In the genomic region with DNA sequence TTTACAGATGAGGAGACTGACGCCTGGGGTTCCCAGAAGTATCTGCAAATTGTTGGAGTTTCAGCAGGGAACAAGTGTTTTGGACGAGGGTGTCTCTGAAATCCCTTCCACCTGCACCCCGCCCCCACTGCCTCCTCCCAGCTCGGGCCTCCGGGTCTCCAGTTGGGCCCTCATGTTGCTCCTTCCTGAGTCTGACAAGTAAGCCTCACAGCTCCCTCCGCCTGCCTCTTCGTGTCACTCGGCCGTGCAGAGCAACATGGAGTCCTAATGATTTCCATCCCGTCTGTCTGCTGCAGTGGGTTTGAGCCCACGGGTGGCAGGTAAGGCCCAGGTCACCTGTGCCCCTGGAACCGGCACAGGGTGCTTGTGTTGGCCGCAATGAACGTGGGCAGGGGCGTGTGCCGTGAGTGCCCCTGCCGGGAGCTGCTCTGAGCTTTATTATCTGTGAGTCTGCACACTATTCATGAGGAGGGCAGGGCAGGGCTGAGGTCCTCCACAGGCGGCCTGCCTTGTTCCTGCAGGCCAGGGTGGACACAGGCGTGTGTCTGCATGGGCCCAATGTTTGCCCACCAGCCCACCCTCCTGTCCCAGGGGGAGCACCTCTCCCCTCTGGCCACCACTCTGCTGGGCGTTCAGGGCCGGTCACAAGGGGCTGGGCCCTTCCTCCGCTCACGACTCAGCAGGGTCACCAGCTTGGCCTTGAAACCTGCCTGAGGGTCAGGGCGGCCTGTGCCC, we compare ENCODE assay signal across 25 cellular contexts.
"Had no signal": no experiment of that assay in that cellular context is flagged by ENCODE, and none has a peak within 500 bp of the region (broad histone marks: within the 10 kb centered on the region; RNA-seq: fewer than 3 reads in every experiment).

No MANE protein-coding gene starts in this region.

- H3K27ac ChIP-seq: brain microvascular endothelial cell, PC-9, VCaP had no signal

- H3K4me2 ChIP-seq: PC-9 had no signal

- H3K36me3 ChIP-seq: brain microvascular endothelial cell had no signal

- ATAC-seq: activated CD8-positive, alpha-beta T cell treated with anti-CD3 and anti-CD28 coated beads for 36 hours; activated T-cell treated with anti-CD3 and anti-CD28 coated beads, Interleukin-2, amount 50 U/mL, for 72 hours; T-cell had no signal

- H3K27me3 Mint-ChIP-seq: T-cell had no signal

- H3K4me3 ChIP-seq: PC-9 had no signal

- H2AFZ ChIP-seq: PC-9 had no signal

- FAIRE-seq: colon had no signal

- DNase-seq: activated CD4-positive, alpha-beta T cell treated with anti-CD3 and anti-CD28 coated beads for 4 hours; activated CD8-positive, alpha-beta memory T cell treated with anti-CD3 and anti-CD28 coated beads, Interleukin-2, amount 50 U/mL, for 4 hours; activated CD8-positive, alpha-beta T cell treated with anti-CD3 and anti-CD28 coated beads for 36 hours; activated gamma-delta T cell treated with Interleukin-2 at 50 U/mL for 16 hours; activated naive CD4-positive, alpha-beta T cell treated with anti-CD3 and anti-CD28 coated beads, Interleukin-2, amount 10 ng/mL, durations not matched to agents 7 days and 5 days; activated naive CD8-positive, alpha-beta T cell treated with anti-CD3 and anti-CD28 coated beads for 36 hours; activated T-cell treated with anti-CD3 and anti-CD28 coated beads, Interleukin-2, amount 50 U/mL, for 72 hours; brain microvascular endothelial cell; cerebellar nuclear complex; MM.1S; NCI-H1105 treated with DMSO at 0.1 percent for 48 hours; NCI-H1436 treated with DMSO at 0.1 percent for 48 hours; NCI-H187; NCI-H2081; NCI-H2171; NCI-H226; NCI-H526; NCI-H774; NK-92 treated with Interleukin-12 subunit alpha and Interleukin-12 subunit beta, amount 100 ng/mL, for 24 hours; PC-9; SIG-M5; T-cell had no signal

- H3K27me3 ChIP-seq: brain microvascular endothelial cell had no signal

- H3K36me3 Mint-ChIP-seq: activated naive CD4-positive, alpha-beta T cell treated with anti-CD3 and anti-CD28 coated beads, Interleukin-2, amount 10 ng/mL, durations not matched to agents 7 days and 5 days; T-cell had no signal

- H3K27ac Mint-ChIP-seq: activated CD8-positive, alpha-beta T cell treated with anti-CD3 and anti-CD28 coated beads for 36 hours; activated naive CD4-positive, alpha-beta T cell treated with anti-CD3 and anti-CD28 coated beads, Interleukin-2, amount 10 ng/mL, durations not matched to agents 7 days and 5 days; activated naive CD8-positive, alpha-beta T cell treated with anti-CD3 and anti-CD28 coated beads for 36 hours; activated T-cell treated with anti-CD3 and anti-CD28 coated beads, Interleukin-2, amount 50 U/mL, for 72 hours; activated T-helper 2 cell treated with anti-CD3 and anti-CD28 coated beads, Interferon-gamma antibody, Interleukin-2, Interleukin-4, amounts not matched to agents 10 μg/mL and 5 μg/mL and 100 μg/mL, durations not matched to agents 14 hours and 24 hours and 36 hours; T-cell had no signal

- H3K4me3 Mint-ChIP-seq: activated CD8-positive, alpha-beta T cell treated with anti-CD3 and anti-CD28 coated beads for 36 hours; activated naive CD4-positive, alpha-beta T cell treated with anti-CD3 and anti-CD28 coated beads, Interleukin-2, amount 10 ng/mL, durations not matched to agents 7 days and 5 days; activated naive CD8-positive, alpha-beta T cell treated with anti-CD3 and anti-CD28 coated beads for 36 hours; activated T-cell treated with anti-CD3 and anti-CD28 coated beads, Interleukin-2, amount 50 U/mL, for 72 hours; T-cell had no signal
